ENCODE assay signal across 30 cellular contexts in genomic region chr3:181336597-181336996, GRCh38.
"Had no signal": no experiment of that assay in that cellular context is flagged by ENCODE, and none has a peak within 500 bp of the region (broad histone marks: within the 10 kb centered on the region; RNA-seq: fewer than 3 reads in every experiment).

No MANE protein-coding gene starts in this region.

- H3K27ac ChIP-seq: adrenal gland, body of pancreas, colonic mucosa, epithelial cell of prostate, esophagus squamous epithelium, gastroesophageal sphincter had no signal

- H3K9me3 Mint-ChIP-seq: activated CD4-positive, alpha-beta memory T cell treated with anti-CD3 and anti-CD28 coated beads for 36 hours; activated CD4-positive, alpha-beta T cell treated with anti-CD3 and anti-CD28 coated beads, Interleukin-2, amount 10 ng/mL, durations not matched to agents 24 days and 14 days; activated naive CD4-positive, alpha-beta T cell treated with anti-CD3 and anti-CD28 coated beads for 36 hours; activated naive CD4-positive, alpha-beta T cell treated with anti-CD3 and anti-CD28 coated beads, Interleukin-2, amount 50 U/mL, for 24 hours; activated naive CD8-positive, alpha-beta T cell treated with anti-CD3 and anti-CD28 coated beads for 36 hours; activated T-helper 1 cell treated with anti-CD3 and anti-CD28 coated beads, Interleukin-12 subunit alpha, Interleukin-12 subunit beta, Interleukin-2, Interleukin-4 antibody, amounts not matched to agents 30 ng/mL and 10 ng/mL and 1 ng/mL, durations not matched to agents 14 hours and 24 hours and 36 hours; activated T-helper 2 cell treated with anti-CD3 and anti-CD28 coated beads, Interferon-gamma antibody, Interleukin-2, Interleukin-4, amounts not matched to agents 10 μg/mL and 5 μg/mL and 100 μg/mL, durations not matched to agents 14 hours and 24 hours and 36 hours had no signal

- H3K27ac Mint-ChIP-seq: activated CD4-positive, alpha-beta memory T cell treated with anti-CD3 and anti-CD28 coated beads for 36 hours; activated CD4-positive, alpha-beta T cell treated with anti-CD3 and anti-CD28 coated beads for 36 hours; activated CD4-positive, alpha-beta T cell treated with anti-CD3 and anti-CD28 coated beads, Interleukin-2, amount 10 ng/mL, durations not matched to agents 24 days and 14 days; activated CD8-positive, alpha-beta memory T cell treated with anti-CD3 and anti-CD28 coated beads, Interleukin-2, amount 10 ng/mL, durations not matched to agents 7 days and 5 days; activated CD8-positive, alpha-beta T cell treated with anti-CD3 and anti-CD28 coated beads, Interleukin-2, amount 10 ng/mL, durations not matched to agents 7 days and 5 days; activated naive CD4-positive, alpha-beta T cell treated with anti-CD3 and anti-CD28 coated beads for 36 hours; activated naive CD4-positive, alpha-beta T cell treated with anti-CD3 and anti-CD28 coated beads, Interleukin-2, amount 50 U/mL, for 24 hours; activated naive CD8-positive, alpha-beta T cell treated with anti-CD3 and anti-CD28 coated beads for 36 hours; activated naive CD8-positive, alpha-beta T cell treated with anti-CD3 and anti-CD28 coated beads, Interleukin-2, amount 50 U/mL, for 24 hours; activated T-helper 1 cell treated with anti-CD3 and anti-CD28 coated beads, Interleukin-12 subunit alpha, Interleukin-12 subunit beta, Interleukin-2, Interleukin-4 antibody, amounts not matched to agents 30 ng/mL and 10 ng/mL and 1 ng/mL, durations not matched to agents 14 hours and 24 hours and 36 hours; activated T-helper 2 cell treated with anti-CD3 and anti-CD28 coated beads, Interferon-gamma antibody, Interleukin-2, Interleukin-4, amounts not matched to agents 10 μg/mL and 5 μg/mL and 100 μg/mL, durations not matched to agents 14 hours and 24 hours and 36 hours had no signal

- H3K36me3 ChIP-seq: adrenal gland, colonic mucosa, esophagus squamous epithelium, gastroesophageal sphincter had no signal

- DNase-seq: activated CD4-positive, alpha-beta memory T cell treated with anti-CD3 and anti-CD28 coated beads for 36 hours; activated CD4-positive, alpha-beta T cell treated with anti-CD3 and anti-CD28 coated beads for 36 hours; activated CD4-positive, alpha-beta T cell treated with anti-CD3 and anti-CD28 coated beads, Interleukin-2, amount 10 ng/mL, durations not matched to agents 24 days and 14 days; activated CD4-positive, CD25-positive, alpha-beta regulatory T cell; activated CD4-positive, CD25-positive, alpha-beta regulatory T cell treated with anti-CD3 and anti-CD28 coated beads, Interleukin-2, amount 50 U/mL, for 72 hours; activated CD8-positive, alpha-beta memory T cell treated with anti-CD3 and anti-CD28 coated beads, Interleukin-2, amount 10 ng/mL, durations not matched to agents 7 days and 5 days; activated CD8-positive, alpha-beta memory T cell treated with anti-CD3 and anti-CD28 coated beads, Interleukin-2, amount 50 U/mL, for 4 hours; activated CD8-positive, alpha-beta T cell treated with anti-CD3 and anti-CD28 coated beads, Interleukin-2, amount 10 ng/mL, durations not matched to agents 7 days and 5 days; activated effector memory CD4-positive, alpha-beta T cell treated with anti-CD3 and anti-CD28 coated beads, Interleukin-2, amount 50 U/mL, for 16 hours; activated naive CD4-positive, alpha-beta T cell treated with anti-CD3 and anti-CD28 coated beads for 36 hours; activated naive CD8-positive, alpha-beta T cell treated with anti-CD3 and anti-CD28 coated beads for 36 hours; activated naive CD8-positive, alpha-beta T cell treated with anti-CD3 and anti-CD28 coated beads, Interleukin-2, amount 50 U/mL, for 24 hours; activated T-cell treated with anti-CD3 and anti-CD28 coated beads, Interleukin-2, amount 50 U/mL, for 1 hour; activated T-cell treated with anti-CD3 and anti-CD28 coated beads, Interleukin-2, amount 50 U/mL, for 48 hours; adrenal gland; amygdala; aorta; body of pancreas; central memory CD4-positive, alpha-beta T cell; cerebellar nuclear complex; colonic mucosa; effector CD8-positive, alpha-beta T cell; esophagus squamous epithelium; foreskin melanocyte; T-helper 2 cell had no signal

- H3K9me3 ChIP-seq: adrenal gland, body of pancreas, colonic mucosa, esophagus squamous epithelium, gastroesophageal sphincter had no signal

- ATAC-seq: activated CD4-positive, alpha-beta T cell treated with anti-CD3 and anti-CD28 coated beads for 36 hours; activated CD8-positive, alpha-beta memory T cell treated with anti-CD3 and anti-CD28 coated beads, Interleukin-2, amount 10 ng/mL, durations not matched to agents 7 days and 5 days; activated CD8-positive, alpha-beta T cell treated with anti-CD3 and anti-CD28 coated beads, Interleukin-2, amount 10 ng/mL, durations not matched to agents 7 days and 5 days; activated naive CD8-positive, alpha-beta T cell treated with anti-CD3 and anti-CD28 coated beads, Interleukin-2, amount 50 U/mL, for 24 hours; body of pancreas; gastroesophageal sphincter had no signal

- H3K4me3 Mint-ChIP-seq: activated CD4-positive, alpha-beta memory T cell treated with anti-CD3 and anti-CD28 coated beads for 36 hours; activated CD4-positive, alpha-beta T cell treated with anti-CD3 and anti-CD28 coated beads for 36 hours; activated CD4-positive, alpha-beta T cell treated with anti-CD3 and anti-CD28 coated beads, Interleukin-2, amount 10 ng/mL, durations not matched to agents 24 days and 14 days; activated CD8-positive, alpha-beta memory T cell treated with anti-CD3 and anti-CD28 coated beads, Interleukin-2, amount 10 ng/mL, durations not matched to agents 7 days and 5 days; activated CD8-positive, alpha-beta T cell treated with anti-CD3 and anti-CD28 coated beads, Interleukin-2, amount 10 ng/mL, durations not matched to agents 7 days and 5 days; activated naive CD4-positive, alpha-beta T cell treated with anti-CD3 and anti-CD28 coated beads for 36 hours; activated naive CD4-positive, alpha-beta T cell treated with anti-CD3 and anti-CD28 coated beads, Interleukin-2, amount 50 U/mL, for 24 hours; activated naive CD8-positive, alpha-beta T cell treated with anti-CD3 and anti-CD28 coated beads for 36 hours; activated naive CD8-positive, alpha-beta T cell treated with anti-CD3 and anti-CD28 coated beads, Interleukin-2, amount 50 U/mL, for 24 hours; activated T-helper 1 cell treated with anti-CD3 and anti-CD28 coated beads, Interleukin-12 subunit alpha, Interleukin-12 subunit beta, Interleukin-2, Interleukin-4 antibody, amounts not matched to agents 30 ng/mL and 10 ng/mL and 1 ng/mL, durations not matched to agents 14 hours and 24 hours and 36 hours had no signal

- H3K4me1 ChIP-seq: adrenal gland, body of pancreas, colonic mucosa, esophagus squamous epithelium, gastroesophageal sphincter had no signal

- H3K36me3 Mint-ChIP-seq: activated CD4-positive, alpha-beta memory T cell treated with anti-CD3 and anti-CD28 coated beads for 36 hours; activated CD8-positive, alpha-beta memory T cell treated with anti-CD3 and anti-CD28 coated beads, Interleukin-2, amount 10 ng/mL, durations not matched to agents 7 days and 5 days; activated naive CD4-positive, alpha-beta T cell treated with anti-CD3 and anti-CD28 coated beads, Interleukin-2, amount 50 U/mL, for 24 hours; activated naive CD8-positive, alpha-beta T cell treated with anti-CD3 and anti-CD28 coated beads for 36 hours had no signal

- H3K27me3 ChIP-seq: adrenal gland, body of pancreas, colonic mucosa, esophagus squamous epithelium, gastroesophageal sphincter had no signal

- H3K4me3 ChIP-seq: adrenal gland, body of pancreas, colonic mucosa, esophagus squamous epithelium, gastroesophageal sphincter had no signal

- H3K4me1 Mint-ChIP-seq: activated CD4-positive, alpha-beta T cell treated with anti-CD3 and anti-CD28 coated beads for 36 hours; activated CD4-positive, alpha-beta T cell treated with anti-CD3 and anti-CD28 coated beads, Interleukin-2, amount 10 ng/mL, durations not matched to agents 24 days and 14 days; activated CD8-positive, alpha-beta memory T cell treated with anti-CD3 and anti-CD28 coated beads, Interleukin-2, amount 10 ng/mL, durations not matched to agents 7 days and 5 days; activated naive CD4-positive, alpha-beta T cell treated with anti-CD3 and anti-CD28 coated beads, Interleukin-2, amount 50 U/mL, for 24 hours; activated naive CD8-positive, alpha-beta T cell treated with anti-CD3 and anti-CD28 coated beads for 36 hours; activated naive CD8-positive, alpha-beta T cell treated with anti-CD3 and anti-CD28 coated beads, Interleukin-2, amount 50 U/mL, for 24 hours had no signal

- H3K27me3 Mint-ChIP-seq: activated CD4-positive, alpha-beta memory T cell treated with anti-CD3 and anti-CD28 coated beads for 36 hours; activated CD4-positive, alpha-beta T cell treated with anti-CD3 and anti-CD28 coated beads for 36 hours; activated CD4-positive, alpha-beta T cell treated with anti-CD3 and anti-CD28 coated beads, Interleukin-2, amount 10 ng/mL, durations not matched to agents 24 days and 14 days; activated CD8-positive, alpha-beta memory T cell treated with anti-CD3 and anti-CD28 coated beads, Interleukin-2, amount 10 ng/mL, durations not matched to agents 7 days and 5 days; activated naive CD4-positive, alpha-beta T cell treated with anti-CD3 and anti-CD28 coated beads, Interleukin-2, amount 50 U/mL, for 24 hours; activated naive CD8-positive, alpha-beta T cell treated with anti-CD3 and anti-CD28 coated beads for 36 hours; activated naive CD8-positive, alpha-beta T cell treated with anti-CD3 and anti-CD28 coated beads, Interleukin-2, amount 50 U/mL, for 24 hours had no signal
